ENCODE assay signal across 21 cellular contexts in the genomic region with DNA sequence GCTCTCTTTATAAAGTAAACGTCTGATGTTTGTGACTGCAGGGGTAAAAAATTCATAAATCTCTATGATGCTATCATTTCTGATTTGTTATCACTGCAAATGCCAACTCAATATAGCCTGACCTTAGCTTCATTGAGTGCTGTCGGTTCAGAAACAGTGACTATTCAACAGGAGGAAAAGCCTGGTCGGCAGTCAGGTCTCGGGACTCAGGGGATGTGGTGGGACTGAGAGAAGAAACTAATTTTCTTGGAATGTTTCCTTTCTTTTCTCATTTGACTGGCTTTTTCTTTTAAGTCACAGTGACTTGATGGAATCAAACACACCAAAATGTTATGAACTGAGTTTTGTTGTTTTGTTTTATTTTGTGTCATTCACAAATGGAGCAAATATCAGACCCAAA. TPM values are rescaled to one million over a fixed set of nuclear protein-coding genes. Genes with fewer than 3 reads are reported as not detected.
"Had no signal": no experiment of that assay in that cellular context is flagged by ENCODE, and none has a peak within 500 bp of the region (broad histone marks: within the 10 kb centered on the region; RNA-seq: fewer than 3 reads in every experiment).

No MANE protein-coding gene starts in this region.

- H3K9me3 Mint-ChIP-seq: activated B cell treated with CpG ODN at 0.5 μM for 24 hours; activated CD4-positive, alpha-beta memory T cell treated with anti-CD3 and anti-CD28 coated beads for 36 hours; T-helper 2 cell treated with Interferon-gamma antibody and Interleukin-4, amounts not matched to agents 5 μg/mL and 100 μg/mL, for 36 hours had no signal

- H3K4me1 Mint-ChIP-seq: activated B cell treated with CpG ODN at 0.5 μM for 24 hours; activated CD8-positive, alpha-beta memory T cell treated with anti-CD3 and anti-CD28 coated beads, Interleukin-2, amount 10 ng/mL, durations not matched to agents 7 days and 5 days; memory B cell had no signal

- H3K36me3 Mint-ChIP-seq: activated CD4-positive, alpha-beta memory T cell treated with anti-CD3 and anti-CD28 coated beads for 36 hours; activated CD8-positive, alpha-beta memory T cell treated with anti-CD3 and anti-CD28 coated beads, Interleukin-2, amount 10 ng/mL, durations not matched to agents 7 days and 5 days; memory B cell had no signal

- H3K27me3 ChIP-seq: body of pancreas, gastrocnemius medialis, neutrophil, pancreas, right lobe of liver, stomach, upper lobe of right lung had no signal

- H3K27ac Mint-ChIP-seq: activated B cell treated with CpG ODN at 0.5 μM for 24 hours; activated CD4-positive, alpha-beta memory T cell treated with anti-CD3 and anti-CD28 coated beads for 36 hours; activated CD8-positive, alpha-beta memory T cell treated with anti-CD3 and anti-CD28 coated beads, Interleukin-2, amount 10 ng/mL, durations not matched to agents 7 days and 5 days; memory B cell; T-helper 2 cell treated with Interferon-gamma antibody and Interleukin-4, amounts not matched to agents 5 μg/mL and 100 μg/mL, for 36 hours had no signal

- H3K36me3 ChIP-seq: gastrocnemius medialis, heart left ventricle, neutrophil, pancreas, right lobe of liver, stomach, thoracic aorta, upper lobe of right lung had no signal

- DNase-seq: activated B cell treated with CpG ODN at 0.5 μM for 24 hours; activated CD4-positive, alpha-beta memory T cell treated with anti-CD3 and anti-CD28 coated beads for 36 hours; activated CD4-positive, alpha-beta T cell treated with anti-CD3 and anti-CD28 coated beads for 4 hours; activated CD8-positive, alpha-beta memory T cell treated with anti-CD3 and anti-CD28 coated beads, Interleukin-2, amount 10 ng/mL, durations not matched to agents 7 days and 5 days; activated naive CD4-positive, alpha-beta T cell; body of pancreas; caudate nucleus; gastrocnemius medialis; heart left ventricle; pancreas; right lobe of liver; stimulated activated CD4-positive, alpha-beta T cell treated with anti-CD3 and anti-CD28 coated beads, Interleukin-4, amount 100 ng/mL, for 1 hour; stomach; upper lobe of right lung had no signal

- H3K4me1 ChIP-seq: body of pancreas, gastrocnemius medialis, heart left ventricle, pancreas, right lobe of liver, stomach, upper lobe of right lung had no signal

- H3K9me3 ChIP-seq: body of pancreas, gastrocnemius medialis, heart left ventricle, neutrophil, pancreas, stomach, thoracic aorta, upper lobe of right lung had no signal

- H3K4me3 Mint-ChIP-seq: activated B cell treated with CpG ODN at 0.5 μM for 24 hours; activated CD4-positive, alpha-beta memory T cell treated with anti-CD3 and anti-CD28 coated beads for 36 hours; activated CD8-positive, alpha-beta memory T cell treated with anti-CD3 and anti-CD28 coated beads, Interleukin-2, amount 10 ng/mL, durations not matched to agents 7 days and 5 days; memory B cell; T-helper 2 cell treated with Interferon-gamma antibody and Interleukin-4, amounts not matched to agents 5 μg/mL and 100 μg/mL, for 36 hours had no signal

- H3K4me3 ChIP-seq: body of pancreas, gastrocnemius medialis, pancreas, right lobe of liver, smooth muscle cell, stomach, thoracic aorta, upper lobe of right lung had no signal

- ATAC-seq: activated CD8-positive, alpha-beta memory T cell treated with anti-CD3 and anti-CD28 coated beads, Interleukin-2, amount 10 ng/mL, durations not matched to agents 7 days and 5 days; body of pancreas; esophagus mucosa; gastrocnemius medialis; heart left ventricle; right lobe of liver; upper lobe of right lung had no signal

RNA-seq across cellular contexts. Expression of a gene that starts 5.8 kb away (rescaled TPM):
- total RNA-seq: activated B cell treated with CpG ODN at 0.5 μM for 24 hours; activated CD4-positive, alpha-beta memory T cell treated with anti-CD3 and anti-CD28 coated beads for 36 hours; activated CD8-positive, alpha-beta memory T cell treated with anti-CD3 and anti-CD28 coated beads, Interleukin-2, amount 10 ng/mL, durations not matched to agents 7 days and 5 days; smooth muscle cell had no signal
- polyA plus RNA-seq: liver, smooth muscle cell had no signal
